9 cellular contexts compared by ENCODE assay signal in genomic region chr18:58978916-58979315, GRCh38.
"Had no signal": no experiment of that assay in that cellular context is flagged by ENCODE, and none has a peak within 500 bp of the region (broad histone marks: within the 10 kb centered on the region; RNA-seq: fewer than 3 reads in every experiment).

No MANE protein-coding gene starts in this region.

- DNase-seq: GM23248, GOT3, H7, H9, HCEC 1CT, HFFc6 had no signal

- H3K4me3 Mint-ChIP-seq: GM23338, H9, HFFc6 had no signal

- H3K36me3 ChIP-seq: HAP-1 had no signal

- H3K9me3 Mint-ChIP-seq: GM23338, H9, HFFc6 had no signal

- ATAC-seq: GM23338, HCT116 had no signal

- H3K4me3 ChIP-seq: GM23248, GM23338, HAP-1 had no signal

- H3K4me1 ChIP-seq: HAP-1 had no signal

- H3K27ac Mint-ChIP-seq: HFFc6 had no signal

- H2AFZ ChIP-seq: GM23248, GM23338 had no signal

- H3K4me2 ChIP-seq: GM23338 had no signal

- H3K9me3 ChIP-seq: HAP-1 had no signal

- H3K27ac ChIP-seq: GM23248 had no signal

- H3K9ac ChIP-seq: GM23248 had no signal
